Comparison of ENCODE assay signal across 26 cellular contexts in genomic region chr13:86922936-86923335, GRCh38.
DNase-seq lines count a peak whose midpoint lies in the region; ATAC-seq and TF ChIP-seq lines count a peak whose summit lies in the region.
"Had no signal": no experiment of that assay in that cellular context is flagged by ENCODE, and none has a peak within 500 bp of the region (broad histone marks: within the 10 kb centered on the region; RNA-seq: fewer than 3 reads in every experiment).

No MANE protein-coding gene starts in this region.

- H3K9ac ChIP-seq in GM23248 (no peak overlapping the region), neuronal stem cell (ENCODE audit: low read depth, low read length, poor library complexity) (no peak overlapping the region)

- H3K4me1 ChIP-seq in GM23248 (ENCODE audit: insufficient read depth) (peaks cover 5% of the 10 kb centered on the region), neuronal stem cell (ENCODE audit: control insufficient read depth in 2 of 2, insufficient read depth in 1 of 2, low read depth in 1 of 2, low read length in 2 of 2) (no peaks in the 10 kb centered on the region)
- H3K4me1 ChIP-seq: adrenal gland, Peyer's patch, psoas muscle had no signal

- peak; percentile 37 for DNase-seq in GM23248
- DNase-seq in MG63: peak; percentile 9
- DNase-seq in epithelial cell of proximal tubule (ENCODE audit: low read depth): peak; percentile 12
- no peak for DNase-seq in neuronal stem cell (ENCODE audit: low spot score)
- no peak for DNase-seq in activated CD4-positive, alpha-beta T cell treated with anti-CD3 and anti-CD28 coated beads, Interleukin-2, amount 10 ng/mL, durations not matched to agents 7 days and 5 days
- DNase-seq in SK-N-DZ (ENCODE audit: low spot score): no peak
- DNase-seq: activated CD4-positive, alpha-beta T cell treated with anti-CD3 and anti-CD28 coated beads for 36 hours; activated CD8-positive, alpha-beta T cell treated with anti-CD3 and anti-CD28 coated beads, Interleukin-2, amount 10 ng/mL, durations not matched to agents 7 days and 5 days; activated naive CD4-positive, alpha-beta T cell treated with anti-CD3 and anti-CD28 coated beads, Interleukin-2, amount 10 ng/mL, durations not matched to agents 7 days and 5 days; adrenal gland; DMS153; NCI-H1105 treated with DMSO at 0.1 percent for 48 hours; NCI-H2029 treated with DMSO at 0.1 percent for 48 hours; NCI-H526 treated with DMSO at 0.1 percent for 48 hours; Peyer's patch; psoas muscle; SHP77; stimulated activated naive CD4-positive, alpha-beta T cell; T-helper 2 cell had no signal

- in situ Hi-C loops in GM23248 (cut with MboI): no loop called here

- H3K9me2 ChIP-seq in GM23248 (ENCODE audit: insufficient read depth): no peaks in the 10 kb centered on the region

- H3K4ac ChIP-seq in neuronal stem cell (ENCODE audit: low read length): no peak overlapping the region

- H3K9me3 ChIP-seq in GM23248 (ENCODE audit: low read depth) (no peaks in the 10 kb centered on the region), MG63 (no peaks in the 10 kb centered on the region), neuronal stem cell (replicated peaks in 1 of 2; ENCODE audit: control insufficient read depth in 2 of 2, insufficient read depth in 1 of 2, low read depth in 1 of 2, low read length in 2 of 2) (no peaks in the 10 kb centered on the region)
- H3K9me3 ChIP-seq: adrenal gland, Peyer's patch, psoas muscle had no signal

- H3K23ac ChIP-seq in neuronal stem cell (ENCODE audit: low read depth, low read length, poor library complexity): no peak overlapping the region

- H4K8ac ChIP-seq in neuronal stem cell (ENCODE audit: low read depth, low read length): no peak overlapping the region

- H2BK12ac ChIP-seq in neuronal stem cell (ENCODE audit: low read length): no peak overlapping the region

- ATAC-seq in GM21360 (IDR thresholded peaks at IDR 0.05; ENCODE audit: unreplicated experiment) (no peak), HG03342 (IDR thresholded peaks at IDR 0.05; ENCODE audit: unreplicated experiment) (no peak)
- ATAC-seq: activated CD4-positive, alpha-beta T cell treated with anti-CD3 and anti-CD28 coated beads for 36 hours; activated CD8-positive, alpha-beta T cell treated with anti-CD3 and anti-CD28 coated beads, Interleukin-2, amount 10 ng/mL, durations not matched to agents 7 days and 5 days; activated T-helper 17 cell treated with anti-CD3 and anti-CD28 coated beads, Interleukin-2, amount 50 U/mL, for 72 hours; HCT116; psoas muscle had no signal

- H3K36me3 ChIP-seq in GM23248 (ENCODE audit: low read depth) (no peaks in the 10 kb centered on the region), MG63 (no peaks in the 10 kb centered on the region), neuronal stem cell (replicated peaks in 1 of 2; ENCODE audit: control insufficient read depth in 2 of 2, insufficient read depth in 2 of 2, low read length in 2 of 2) (no peaks in the 10 kb centered on the region)
- H3K36me3 ChIP-seq: adrenal gland, Peyer's patch had no signal

- H2AK5ac ChIP-seq in neuronal stem cell (ENCODE audit: low read depth, low read length): no peak overlapping the region

- H2BK120ac ChIP-seq in neuronal stem cell (ENCODE audit: low read depth, low read length): no peak overlapping the region

- no peak overlapping the region for H3K18ac ChIP-seq in neuronal stem cell (ENCODE audit: low read length)

- no peak overlapping the region for H2BK15ac ChIP-seq in neuronal stem cell (ENCODE audit: low read length)

- H3K9me3 Mint-ChIP-seq in activated CD4-positive, alpha-beta T cell treated with anti-CD3 and anti-CD28 coated beads, Interleukin-2, amount 10 ng/mL, durations not matched to agents 7 days and 5 days: no peaks in the 10 kb centered on the region
- H3K9me3 Mint-ChIP-seq: type B pancreatic cell had no signal

- no peaks in the 10 kb centered on the region for H4K20me1 ChIP-seq in GM23248 (ENCODE audit: insufficient read depth)

- 28 to 36% methylated on average over 5 of the region's 5 CpGs for WGBS in GM23248 (ENCODE audit: low coverage in 1 of 2, low lambda C conversion rate in 2 of 2, missing lambda C conversion rate in 2 of 2), 2 experiments
- no CpG with 5 or more reads among the region's 5 CpGs for WGBS in neuronal stem cell (ENCODE audit: extremely low coverage in 2 of 2, insufficient read length in 2 of 2, insufficient replicate concordance in 1 of 2), 2 donors

- CTCF ChIA-PET in activated CD4-positive, alpha-beta T cell treated with anti-CD3 and anti-CD28 coated beads, Interleukin-2, amount 10 ng/mL, durations not matched to agents 7 days and 5 days (lab: Charles Lee): no interaction called here

- POLR2A ChIA-PET in activated CD4-positive, alpha-beta T cell treated with anti-CD3 and anti-CD28 coated beads, Interleukin-2, amount 10 ng/mL, durations not matched to agents 7 days and 5 days (lab: Charles Lee): no interaction called here

- H3K4me2 ChIP-seq in GM23248 (ENCODE audit: unreplicated experiment): no peak overlapping the region
- H3K4me2 ChIP-seq in neuronal stem cell (ENCODE audit: insufficient read depth, low read length, poor library complexity, severe bottlenecking): no peak overlapping the region
- H3K4me2 ChIP-seq: hepatocyte had no signal

- H3K27ac ChIP-seq in GM23248: no peak overlapping the region
- H3K27ac ChIP-seq in neuronal stem cell (replicated peaks; ENCODE audit: low read length): no peak overlapping the region
- H3K27ac ChIP-seq: adrenal gland, hepatocyte, Peyer's patch, psoas muscle had no signal

- H3K4me1 Mint-ChIP-seq in activated CD4-positive, alpha-beta T cell treated with anti-CD3 and anti-CD28 coated beads, Interleukin-2, amount 10 ng/mL, durations not matched to agents 7 days and 5 days: no peaks in the 10 kb centered on the region
- H3K4me1 Mint-ChIP-seq: activated CD4-positive, alpha-beta T cell treated with anti-CD3 and anti-CD28 coated beads for 36 hours; activated naive CD4-positive, alpha-beta T cell treated with anti-CD3 and anti-CD28 coated beads, Interleukin-2, amount 10 ng/mL, durations not matched to agents 7 days and 5 days; activated T-helper 17 cell treated with anti-CD3 and anti-CD28 coated beads, Interleukin-2, amount 50 U/mL, for 72 hours; memory B cell had no signal

- H3K4me3 Mint-ChIP-seq in activated CD4-positive, alpha-beta T cell treated with anti-CD3 and anti-CD28 coated beads, Interleukin-2, amount 10 ng/mL, durations not matched to agents 7 days and 5 days: no peak overlapping the region
- H3K4me3 Mint-ChIP-seq: activated CD4-positive, alpha-beta T cell treated with anti-CD3 and anti-CD28 coated beads for 36 hours; activated CD8-positive, alpha-beta T cell treated with anti-CD3 and anti-CD28 coated beads, Interleukin-2, amount 10 ng/mL, durations not matched to agents 7 days and 5 days; activated naive CD4-positive, alpha-beta T cell treated with anti-CD3 and anti-CD28 coated beads, Interleukin-2, amount 10 ng/mL, durations not matched to agents 7 days and 5 days; activated T-helper 17 cell treated with anti-CD3 and anti-CD28 coated beads, Interleukin-2, amount 50 U/mL, for 72 hours; memory B cell; type B pancreatic cell had no signal

- H3K4me3 ChIP-seq in GM23248 (no peak overlapping the region), MG63 (no peak overlapping the region), epithelial cell of proximal tubule (ENCODE audit: low read depth, low read length) (no peak overlapping the region), neuronal stem cell (ENCODE audit: low read length in 2 of 2) (no peak overlapping the region)
- H3K4me3 ChIP-seq: adrenal gland, hepatocyte, Peyer's patch, psoas muscle had no signal

- H4K91ac ChIP-seq in neuronal stem cell (ENCODE audit: low read depth, low read length, poor library complexity): no peak overlapping the region

- no peaks in the 10 kb centered on the region for H3F3A ChIP-seq in GM23248 (ENCODE audit: insufficient read depth)

- H3K27me3 ChIP-seq in GM23248 (replicated peaks; ENCODE audit: insufficient read depth) (no peaks in the 10 kb centered on the region), MG63 (no peaks in the 10 kb centered on the region), neuronal stem cell (ENCODE audit: control insufficient read depth in 3 of 3, insufficient read depth in 3 of 3, low read depth in 1 of 3, low read length in 3 of 3) (no peaks in the 10 kb centered on the region)
- H3K27me3 ChIP-seq: adrenal gland, hepatocyte, Peyer's patch had no signal

- no peaks in the 10 kb centered on the region for H3K27me3 Mint-ChIP-seq in activated CD4-positive, alpha-beta T cell treated with anti-CD3 and anti-CD28 coated beads, Interleukin-2, amount 10 ng/mL, durations not matched to agents 7 days and 5 days
- H3K27me3 Mint-ChIP-seq: activated CD4-positive, alpha-beta T cell treated with anti-CD3 and anti-CD28 coated beads for 36 hours; activated naive CD4-positive, alpha-beta T cell treated with anti-CD3 and anti-CD28 coated beads, Interleukin-2, amount 10 ng/mL, durations not matched to agents 7 days and 5 days; activated T-helper 17 cell treated with anti-CD3 and anti-CD28 coated beads, Interleukin-2, amount 50 U/mL, for 72 hours; memory B cell; type B pancreatic cell had no signal

- H3K36me3 Mint-ChIP-seq in activated CD4-positive, alpha-beta T cell treated with anti-CD3 and anti-CD28 coated beads, Interleukin-2, amount 10 ng/mL, durations not matched to agents 7 days and 5 days (ENCODE audit: low read depth): no peaks in the 10 kb centered on the region
- H3K36me3 Mint-ChIP-seq: activated naive CD4-positive, alpha-beta T cell treated with anti-CD3 and anti-CD28 coated beads, Interleukin-2, amount 10 ng/mL, durations not matched to agents 7 days and 5 days; memory B cell; type B pancreatic cell had no signal

- no peak for TF ChIP-seq CTCF in epithelial cell of proximal tubule (conservative IDR thresholded peaks at IDR 0.05; ENCODE audit: low read depth, low read length)

- no peak overlapping the region for H2AFZ ChIP-seq in GM23248
- peak overlapping the region; percentile 75 for H2AFZ ChIP-seq in neuronal stem cell (ENCODE audit: low read length)
- H2AFZ ChIP-seq: hepatocyte had no signal

- no peak overlapping the region for H2BK5ac ChIP-seq in neuronal stem cell (ENCODE audit: low read length)

- H3K79me2 ChIP-seq in GM23248 (ENCODE audit: insufficient read depth): no peaks in the 10 kb centered on the region
- H3K79me2 ChIP-seq: hepatocyte had no signal

- H3K14ac ChIP-seq in neuronal stem cell (ENCODE audit: low read length): no peak overlapping the region

- H3K79me1 ChIP-seq in neuronal stem cell (ENCODE audit: low read depth, low read length): no peaks in the 10 kb centered on the region

- no peak overlapping the region for H3K27ac Mint-ChIP-seq in activated CD4-positive, alpha-beta T cell treated with anti-CD3 and anti-CD28 coated beads, Interleukin-2, amount 10 ng/mL, durations not matched to agents 7 days and 5 days
- H3K27ac Mint-ChIP-seq: activated CD4-positive, alpha-beta T cell treated with anti-CD3 and anti-CD28 coated beads for 36 hours; activated CD8-positive, alpha-beta T cell treated with anti-CD3 and anti-CD28 coated beads, Interleukin-2, amount 10 ng/mL, durations not matched to agents 7 days and 5 days; activated naive CD4-positive, alpha-beta T cell treated with anti-CD3 and anti-CD28 coated beads, Interleukin-2, amount 10 ng/mL, durations not matched to agents 7 days and 5 days; activated T-helper 17 cell treated with anti-CD3 and anti-CD28 coated beads, Interleukin-2, amount 50 U/mL, for 72 hours; memory B cell; type B pancreatic cell had no signal

Comparison
In these comparisons a context has a peak if more than half of its experiments do, and no peak if none do; other contexts are left out.
1. DNase-seq: peak in GM23248 (single experiment), MG63 (single experiment) and epithelial cell of proximal tubule (single experiment); none in neuronal stem cell (single experiment), activated CD4-positive, alpha-beta T cell treated with anti-CD3 and anti-CD28 coated beads, Interleukin-2, amount 10 ng/mL, durations not matched to agents 7 days and 5 days (single experiment) and SK-N-DZ (single experiment).